In the genomic region with DNA sequence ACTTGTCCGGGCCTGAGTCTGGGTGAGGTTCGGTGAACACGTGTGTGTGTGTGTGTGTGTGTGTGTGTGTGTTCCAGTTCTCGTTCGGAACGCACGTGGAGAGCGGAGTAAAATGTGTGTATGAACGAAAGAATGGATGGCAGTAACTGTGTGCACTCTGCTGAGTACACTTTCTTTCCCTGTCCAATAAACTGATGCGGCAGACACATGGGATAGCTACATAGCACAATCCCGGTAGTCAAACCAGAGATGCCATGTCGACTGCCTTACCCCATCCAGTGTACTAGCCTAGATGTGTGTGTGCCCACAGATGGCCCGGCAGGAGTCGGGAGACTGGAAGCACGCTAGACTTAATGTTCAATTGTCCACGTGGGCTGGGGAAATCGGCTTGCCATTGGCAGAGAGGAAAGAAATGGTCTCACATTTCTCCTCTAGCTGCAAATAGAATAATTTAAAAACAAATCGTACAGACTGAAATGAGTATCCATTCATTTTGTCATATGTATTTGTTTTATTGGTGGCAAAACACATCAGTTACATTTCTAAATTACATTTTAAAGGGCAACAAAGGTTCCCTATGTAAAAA, we compare ENCODE assay signal across 8 cellular contexts. TPM values are rescaled to one million over a fixed set of nuclear protein-coding genes. Genes with fewer than 3 reads are reported as not detected.
A peak's percentile ranks its signal among the peaks of the same experiment; 100 is the strongest.
DNase-seq lines count a peak whose midpoint lies in the region; ATAC-seq and TF ChIP-seq lines count a peak whose summit lies in the region.

No MANE protein-coding gene starts in this region.

- WGBS in ovary, 3 donors: 0 to 1% (median 0%) methylated on average over 18 of the region's 18 CpGs

- ATAC-seq in GM21526 (IDR thresholded peaks at IDR 0.05; ENCODE audit: low FRiP score, unreplicated experiment): peak; percentile 8

- H3K27me3 ChIP-seq in cardiac muscle cell (no peaks in the 10 kb centered on the region), ovary (no peaks in the 10 kb centered on the region)

- intact Hi-C loops in ovary (cut with DNase I): no loop called here

- DNase-seq in ELR (ENCODE audit: low read depth) (peak; percentile 90), HUDEP-2 (lab: John Stamatoyannopoulos, UW; ENCODE audit: unreplicated experiment in 76 of 76) (peak in 72 of 76 experiments; percentile 45 to 93 (median 74)), NOMO-1 (lab: John Stamatoyannopoulos, UW; ENCODE audit: unreplicated experiment in 2 of 2) (peak; percentile 81 to 92), amniotic epithelial cell (ENCODE audit: low read depth) (peak; percentile 89), cardiac muscle cell (ENCODE audit: low read depth in 1 of 2, low spot score in 1 of 2) (peak; percentile 86 to 90), ovary (peak in 2 of 5 donors; percentile 49 to 58), T-helper 9 cell (no peak)

- TF ChIP-seq POLR2A in ovary (IDR thresholded peaks at IDR 0.05): no peak

- TF ChIP-seq EP300 in ovary (IDR thresholded peaks at IDR 0.05): no peak

- H3K36me3 ChIP-seq in cardiac muscle cell (no peaks in the 10 kb centered on the region), ovary (no peaks in the 10 kb centered on the region)

- H3K27ac ChIP-seq in cardiac muscle cell (peak overlapping the region; percentile 72), ovary (peak overlapping the region; percentile 78 to 95)

- no peak for TF ChIP-seq CTCF in cardiac muscle cell (IDR thresholded peaks at IDR 0.05; ENCODE audit: low read depth, low read length)
- no peak for TF ChIP-seq CTCF in ovary (IDR thresholded peaks at IDR 0.05)

- peak overlapping the region; percentile 68 for H3K4me3 ChIP-seq in cardiac muscle cell
- peak overlapping the region; percentile 85 for H3K4me3 ChIP-seq in ovary

- H3K4me1 ChIP-seq in cardiac muscle cell (ENCODE audit: low read depth) (peaks cover 12% of the 10 kb centered on the region), ovary (ENCODE audit: insufficient read depth) (peaks cover 3% of the 10 kb centered on the region)

- H3K9me3 ChIP-seq in cardiac muscle cell (ENCODE audit: low read depth): no peaks in the 10 kb centered on the region
- H3K9me3 ChIP-seq in ovary: no peaks in the 10 kb centered on the region

RNA-seq across cellular contexts. Expression of a gene that starts 0.6 kb away (rescaled TPM):
- 149 and 210 TPM in 2 replicates for total RNA-seq in cardiac muscle cell
- polyA plus RNA-seq in cardiac muscle cell: 61.9 and 73.3 TPM in 2 replicates
- total RNA-seq in ovary: 10 to 100 TPM; 18.1 to 29.3 (median 24.1) TPM
- polyA plus RNA-seq in ovary: 10 to 100 TPM; 15.9 to 28.0 TPM
